Comparison of ENCODE assay signal across 1 cellular context in genomic region chr16:1082952-1083675, GRCh38.
TF ChIP-seq lines count a peak whose summit lies in the region.

No MANE protein-coding gene starts in this region.

TF ChIP-seq in HepG2, 621 proteins besides CTCF, POLR2A, EP300 and RAD21 (continued from another document):
- peak; percentile 6; the same call in 1 of the 2 replicates for TF ChIP-seq IKZF5 (CRISPR knock-in tag; IDR thresholded peaks at IDR 0.05)
- peak; percentile 45; the same call in 1 of the 2 replicates for TF ChIP-seq ZBTB2 (CRISPR knock-in tag; IDR thresholded peaks at IDR 0.05; ENCODE audit: low read depth)
- no peak for TF ChIP-seq NFE2L1 (CRISPR knock-in tag; IDR thresholded peaks at IDR 0.05; ENCODE audit: borderline replicate concordance)
- TF ChIP-seq TEAD2 (CRISPR knock-in tag; IDR thresholded peaks at IDR 0.05) = no peak
- TF ChIP-seq FOXA1 (IDR thresholded peaks at IDR 0.05) = no peak
- peak; percentile 10; the same call in 1 of the 2 replicates for TF ChIP-seq FOXA1 (CRISPR knock-in tag; IDR thresholded peaks at IDR 0.05)
- 0 out of 2 replicates have a peak, but pooled peaks have one; percentile 9 for TF ChIP-seq ZFY (CRISPR knock-in tag; IDR thresholded peaks at IDR 0.05)
- peak; percentile 7 for TF ChIP-seq RBFOX2 (IDR thresholded peaks at IDR 0.05; ENCODE audit: low read depth, low read length)
- TF ChIP-seq ERF (CRISPR knock-in tag; IDR thresholded peaks at IDR 0.05) = no peak
- TF ChIP-seq, protein P1, sequence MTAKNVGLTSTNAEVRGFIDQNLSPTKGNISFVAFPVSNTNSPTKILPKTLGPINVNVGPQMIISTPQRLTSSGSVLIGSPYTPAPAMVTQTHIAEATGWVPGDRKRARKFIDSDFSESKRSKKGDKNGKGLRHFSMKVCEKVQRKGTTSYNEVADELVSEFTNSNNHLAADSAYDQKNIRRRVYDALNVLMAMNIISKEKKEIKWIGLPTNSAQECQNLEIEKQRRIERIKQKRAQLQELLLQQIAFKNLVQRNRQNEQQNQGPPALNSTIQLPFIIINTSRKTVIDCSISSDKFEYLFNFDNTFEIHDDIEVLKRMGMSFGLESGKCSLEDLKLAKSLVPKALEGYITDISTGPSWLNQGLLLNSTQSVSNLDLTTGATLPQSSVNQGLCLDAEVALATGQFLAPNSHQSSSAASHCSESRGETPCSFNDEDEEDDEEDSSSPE (CRISPR knock-in tag; IDR thresholded peaks at IDR 0.05) = 0 out of 2 replicates have a peak, but pooled peaks have one; percentile 14
TF ChIP-seq in HepG2: peak in this region for 30.
